15 cellular contexts compared by ENCODE assay signal in genomic region chr9:34956648-34957047, GRCh38.
DNase-seq lines count a peak whose midpoint lies in the region; ATAC-seq and TF ChIP-seq lines count a peak whose summit lies in the region.
"Had no signal": no experiment of that assay in that cellular context is flagged by ENCODE, and none has a peak within 500 bp of the region (broad histone marks: within the 10 kb centered on the region; RNA-seq: fewer than 3 reads in every experiment).

No MANE protein-coding gene starts in this region.

- peaks cover under 1% of the 10 kb centered on the region for H3K4me1 Mint-ChIP-seq in nephron progenitor cell

- ATAC-seq in GM21381 (IDR thresholded peaks at IDR 0.05; ENCODE audit: unreplicated experiment) (peak; percentile 48), HG03432 (IDR thresholded peaks at IDR 0.05; ENCODE audit: unreplicated experiment) (peak; percentile 54), HG02884 (IDR thresholded peaks at IDR 0.05; ENCODE audit: unreplicated experiment) (no peak)
- ATAC-seq: naive thymus-derived CD4-positive, alpha-beta T cell had no signal

- peaks cover 92% of the 10 kb centered on the region for H3K27me3 Mint-ChIP-seq in nephron progenitor cell (ENCODE audit: low read depth, poor library complexity)

- in situ Hi-C loops in GM13977 (cut with MboI; ENCODE audit: low pct_unique_long_range_greater_than_20kb, low sequenced_read_pairs, unreplicated experiment): no loop called here

- no peaks in the 10 kb centered on the region for H3K36me3 Mint-ChIP-seq in nephron progenitor cell (ENCODE audit: low read depth)
- H3K36me3 Mint-ChIP-seq: naive thymus-derived CD4-positive, alpha-beta T cell had no signal

- H3K27ac Mint-ChIP-seq in nephron progenitor cell: no peak overlapping the region
- H3K27ac Mint-ChIP-seq: HFFc6; naive thymus-derived CD4-positive, alpha-beta T cell had no signal

- H3K4me3 Mint-ChIP-seq in nephron progenitor cell: peak overlapping the region; percentile 72

- TF ChIP-seq CTCF in GM13977 (IDR thresholded peaks at IDR 0.05; ENCODE audit: extremely low read depth, insufficient read depth, missing control alignments) (no peak), nephron progenitor cell (IDR thresholded peaks at IDR 0.05) (no peak)

- peaks cover 4% of the 10 kb centered on the region for H3K9me3 Mint-ChIP-seq in nephron progenitor cell
- H3K9me3 Mint-ChIP-seq: HFFc6; naive thymus-derived CD4-positive, alpha-beta T cell had no signal

- DNase-seq in GM13977 (ENCODE audit: low spot score) (peak; percentile 59), nephron progenitor cell (no peak), NCI-H2081 treated with DMSO at 0.1 percent for 48 hours (lab: John Stamatoyannopoulos, UW) (no peak), MV-4-11 (lab: John Stamatoyannopoulos, UW) (no peak)
- DNase-seq: amniotic stem cell; cerebellar nuclear complex; HFFc6; islet precursor cell; naive thymus-derived CD4-positive, alpha-beta T cell; NCI-H82; stimulated activated CD4-positive, alpha-beta T cell treated with anti-CD3 and anti-CD28 coated beads, Interleukin-4, amount 100 ng/mL, for 4 hours; stimulated activated CD8-positive, alpha-beta memory T cell treated with anti-CD3 and anti-CD28 coated beads, Interleukin-4, amount 100 ng/mL, for 48 hours had no signal
